ENCODE assay signal across 7 cellular contexts in genomic region chr19:681029-681626, GRCh38. TPM values are rescaled to one million over a fixed set of nuclear protein-coding genes. Genes with fewer than 3 reads are reported as not detected.
DNase-seq lines count a peak whose midpoint lies in the region; ATAC-seq and TF ChIP-seq lines count a peak whose summit lies in the region.
"Had no signal": no experiment of that assay in that cellular context is flagged by ENCODE, and none has a peak within 500 bp of the region (broad histone marks: within the 10 kb centered on the region; RNA-seq: fewer than 3 reads in every experiment).

No MANE protein-coding gene starts in this region.

- H3K4me3 ChIP-seq in Panc1 (ENCODE audit: low read depth in 2 of 2, low read length in 2 of 2): peak overlapping the region; percentile 43 to 71
- H3K4me3 ChIP-seq in fibroblast of the aortic adventitia (ENCODE audit: low read depth, low read length): peak overlapping the region; percentile 18

- no peaks in the 10 kb centered on the region for H3K4me1 Mint-ChIP-seq in Calu3 (ENCODE audit: low read depth, unreplicated experiment)

- peak overlapping the region; percentile 85 for H3K27ac ChIP-seq in Panc1 (ENCODE audit: low read length)

- no peaks in the 10 kb centered on the region for H3K9me3 Mint-ChIP-seq in Calu3 (ENCODE audit: low read depth, unreplicated experiment)

- BruUV-seq in Calu3 (replicated peaks; lab: Mats Ljungman, UMichigan) (no TSS peak), Panc1 (replicated peaks; lab: Mats Ljungman, UMichigan) (no TSS peak)

- intact Hi-C loops in Calu3 (cut with micrococcal nuclease; ENCODE audit: unreplicated experiment): no loop called here
- intact Hi-C loops in Panc1 (cut with micrococcal nuclease; ENCODE audit: unreplicated experiment): no loop called here

- peaks cover 16% of the 10 kb centered on the region for H3K4me1 ChIP-seq in Panc1 (ENCODE audit: control insufficient read depth, insufficient read depth, low read length)

- peaks cover 18% of the 10 kb centered on the region for H3K36me3 Mint-ChIP-seq in Calu3 (ENCODE audit: insufficient read depth, unreplicated experiment)

- peak overlapping the region; percentile 67 for H3K4me3 Mint-ChIP-seq in Calu3 (ENCODE audit: low read depth, unreplicated experiment)

- CTCF ChIA-PET in Calu3 (lab: Charles Lee): interaction anchor here (0.6 kb wide), 2 partner anchors 80 to 171 kb away, joined by 3 to 5 read pairs; no protein-coding TSS in a partner anchor
- CTCF ChIA-PET in Panc1 (lab: Charles Lee): no interaction called here

- no peaks in the 10 kb centered on the region for H3K9me3 ChIP-seq in Panc1 (ENCODE audit: control insufficient read depth, insufficient read depth, low read depth, low read length)

- no peaks in the 10 kb centered on the region for H3K36me3 ChIP-seq in Panc1 (ENCODE audit: control insufficient read depth, insufficient read depth, low read length)

- H3K27ac Mint-ChIP-seq in Calu3 (ENCODE audit: unreplicated experiment): peak overlapping the region; percentile 40

- POLR2A ChIA-PET in Panc1 (lab: Charles Lee): no interaction called here

- no peaks in the 10 kb centered on the region for H3K27me3 Mint-ChIP-seq in Calu3 (ENCODE audit: unreplicated experiment)

- H3K27me3 ChIP-seq in Panc1 (ENCODE audit: control insufficient read depth, insufficient read depth, low read length): no peaks in the 10 kb centered on the region

- in situ Hi-C loops in Panc1 (cut with HindIII; ENCODE audit: low pct_unique_long_range_greater_than_20kb, low sequenced_read_pairs): no loop called here

- ATAC-seq in Panc1 (no peak; the same call in 1 of the 2 replicates), GM18502 (IDR thresholded peaks at IDR 0.05; ENCODE audit: poor library complexity, unreplicated experiment) (no peak), HG03280 (IDR thresholded peaks at IDR 0.05; ENCODE audit: unreplicated experiment) (no peak)

- TF ChIP-seq CTCF in Calu3 (IDR thresholded peaks at IDR 0.05; ENCODE audit: unreplicated experiment) (no peak), Panc1 (IDR thresholded peaks at IDR 0.05) (no peak), fibroblast of the aortic adventitia (IDR thresholded peaks at IDR 0.05; ENCODE audit: insufficient read depth, low read length) (no peak)

- DNase-seq in Calu3 (peak; percentile 81), Panc1 (ENCODE audit: low read depth, low spot score) (no peak), fibroblast of the aortic adventitia (ENCODE audit: low read depth) (no peak)
- peak; percentile 93 to 98 (median 94) for DNase-seq in stimulated activated CD4-positive, alpha-beta T cell treated with anti-CD3 and anti-CD28 coated beads, TNF-alpha, amount 100 ng/mL, for 48 hours (ENCODE audit: low read depth in 3 of 3)

RNA-seq across cellular contexts. Expression of gene FSTL3, which starts 4.9 kb away (rescaled TPM):
- 6.9 and 7.1 TPM in 2 replicates for total RNA-seq in Calu3 (2022)
- 32.5 TPM for total RNA-seq in Panc1 (2021; ENCODE audit: unreplicated experiment)
- polyA plus RNA-seq in Panc1 (2012; ENCODE audit: insufficient read length): 39.5 TPM
- 14.8 and 148 TPM in 2 replicates for total RNA-seq in fibroblast of the aortic adventitia (ENCODE audit: low replicate concordance)

RNA-seq across cellular contexts. Expression of gene PRSS57, which starts 14.1 kb away (rescaled TPM):
- total RNA-seq in Calu3 (2022): not detected in 2 replicates
- not detected for total RNA-seq in Panc1 (2021; ENCODE audit: unreplicated experiment)
- polyA plus RNA-seq in Panc1 (2012; ENCODE audit: insufficient read length): not detected
- total RNA-seq in fibroblast of the aortic adventitia (ENCODE audit: low replicate concordance): not detected in 2 replicates
- total RNA-seq: RPMI7951 had no signal

RNA-seq across cellular contexts. Expression of gene RNF126, which starts 18.1 kb away (rescaled TPM):
- total RNA-seq in Calu3 (2022): 44.8 and 46.4 TPM in 2 replicates
- total RNA-seq in Panc1 (2021; ENCODE audit: unreplicated experiment): 61.2 TPM
- polyA plus RNA-seq in Panc1 (2012; ENCODE audit: insufficient read length): 80.4 TPM
- total RNA-seq in fibroblast of the aortic adventitia (ENCODE audit: low replicate concordance): 24.5 and 28.9 TPM in 2 replicates

RNA-seq across cellular contexts. Expression of gene PALM, which starts 27.6 kb away (rescaled TPM):
- 0.56 and 0.83 TPM in 2 replicates for total RNA-seq in Calu3 (2022)
- 14.4 TPM for total RNA-seq in Panc1 (2021; ENCODE audit: unreplicated experiment)
- 27.2 TPM for polyA plus RNA-seq in Panc1 (2012; ENCODE audit: insufficient read length)
- total RNA-seq in fibroblast of the aortic adventitia (ENCODE audit: low replicate concordance): 5.7 and 198 TPM in 2 replicates
- total RNA-seq: RPMI7951 had no signal

RNA-seq across cellular contexts. Expression of gene FGF22, which starts 41.4 kb away (rescaled TPM):
- 0.24 and 0.39 TPM in 2 replicates for total RNA-seq in Calu3 (2022)
- total RNA-seq in Panc1 (2021; ENCODE audit: unreplicated experiment): 0.72 TPM
- polyA plus RNA-seq in Panc1 (2012; ENCODE audit: insufficient read length): 0.48 TPM
- 0.27 TPM in 1 of 2 replicates, not detected in the other for total RNA-seq in fibroblast of the aortic adventitia (ENCODE audit: low replicate concordance)
- total RNA-seq: RPMI7951 had no signal

Comparison
In these comparisons a context has a peak if more than half of its experiments do, and no peak if none do; other contexts are left out.
1. DNase-seq: peak in Calu3 (single experiment) and stimulated activated CD4-positive, alpha-beta T cell treated with anti-CD3 and anti-CD28 coated beads, TNF-alpha, amount 100 ng/mL, for 48 hours (3 of 3); none in Panc1 (single experiment) and fibroblast of the aortic adventitia (single experiment).